In the genomic region with DNA sequence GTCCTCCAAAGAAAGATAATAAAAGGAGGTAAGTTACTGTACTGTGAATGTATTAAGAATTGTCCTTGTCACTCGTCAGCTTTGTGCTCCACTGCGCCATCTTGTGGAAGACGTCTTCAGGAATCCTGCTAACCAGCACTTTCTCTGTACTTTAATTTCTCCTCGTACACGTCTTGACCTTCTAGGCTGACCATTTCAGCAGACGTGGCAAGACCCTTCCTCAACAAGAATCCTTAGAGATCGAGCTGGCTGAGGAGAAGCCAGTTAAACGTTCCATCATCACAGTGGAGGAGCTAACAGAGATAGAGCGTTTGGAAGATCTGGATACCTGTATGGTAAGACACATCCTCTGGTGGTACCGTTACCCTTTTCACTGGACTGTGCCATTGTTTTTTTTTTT, we compare ENCODE assay signal across 8 cellular contexts.
DNase-seq lines count a peak whose midpoint lies in the region; ATAC-seq and TF ChIP-seq lines count a peak whose summit lies in the region.

No MANE protein-coding gene starts in this region.

- H3K4me1 ChIP-seq in Peyer's patch (no peaks in the 10 kb centered on the region), stomach (no peaks in the 10 kb centered on the region)

- no peaks in the 10 kb centered on the region for H3K36me3 Mint-ChIP-seq in activated T-cell treated with anti-CD3 and anti-CD28 coated beads, Interleukin-2, amount 50 U/mL, for 72 hours (ENCODE audit: insufficient read depth in 2 of 2)
- H3K36me3 Mint-ChIP-seq in neural crest cell (ENCODE audit: low read depth) = peaks cover 2% of the 10 kb centered on the region

- no peak overlapping the region for H3K4me3 ChIP-seq in Peyer's patch
- no peak overlapping the region for H3K4me3 ChIP-seq in fibroblast of mammary gland (ENCODE audit: control insufficient read depth, low read depth, low read length)
- H3K4me3 ChIP-seq in stomach = no peak overlapping the region

- H3K36me3 ChIP-seq in Peyer's patch (no peaks in the 10 kb centered on the region), stomach (peaks cover 0 to 4% (median 0%) of the 10 kb centered on the region in 4 donors)

- TF ChIP-seq POLR2A in Peyer's patch (IDR thresholded peaks at IDR 0.05) (no peak), stomach (IDR thresholded peaks at IDR 0.05) (no peak)

- peak; percentile 51 to 53 for ATAC-seq in activated T-cell treated with anti-CD3 and anti-CD28 coated beads, Interleukin-2, amount 50 U/mL, for 72 hours (replicated peaks in 1 of 2)
- ATAC-seq in HG03196 (IDR thresholded peaks at IDR 0.05; ENCODE audit: unreplicated experiment) = no peak

- no peak for TF ChIP-seq EP300 in stomach (IDR thresholded peaks at IDR 0.05)

- in situ Hi-C loops in KBM-7 (cut with MboI; ENCODE audit: low pct_unique_long_range_greater_than_20kb, low sequenced_read_pairs) = no loop called here

- H3K27me3 Mint-ChIP-seq in activated T-cell treated with anti-CD3 and anti-CD28 coated beads, Interleukin-2, amount 50 U/mL, for 72 hours (ENCODE audit: low read depth) = no peaks in the 10 kb centered on the region
- H3K27me3 Mint-ChIP-seq in neural crest cell (ENCODE audit: low read depth) = no peaks in the 10 kb centered on the region

- no peaks in the 10 kb centered on the region for H3K4me1 Mint-ChIP-seq in activated T-cell treated with anti-CD3 and anti-CD28 coated beads, Interleukin-2, amount 50 U/mL, for 72 hours (ENCODE audit: low read depth)
- H3K4me1 Mint-ChIP-seq in neural crest cell = peaks cover 4% of the 10 kb centered on the region

- intact Hi-C loops in stomach (cut with DNase I; ENCODE audit: low total_unique reads) = no loop called here

- H3K9me3 ChIP-seq in Peyer's patch (no peaks in the 10 kb centered on the region), stomach (no peaks in the 10 kb centered on the region)

- H3K9me3 Mint-ChIP-seq in activated T-cell treated with anti-CD3 and anti-CD28 coated beads, Interleukin-2, amount 50 U/mL, for 72 hours = no peaks in the 10 kb centered on the region
- no peaks in the 10 kb centered on the region for H3K9me3 Mint-ChIP-seq in neural crest cell

- TF ChIP-seq CTCF in Peyer's patch (IDR thresholded peaks at IDR 0.05) (peak; percentile 35 to 76 (median 69)), fibroblast of mammary gland (conservative IDR thresholded peaks at IDR 0.05; ENCODE audit: control insufficient read depth, insufficient read depth, low read depth, low read length) (peak; percentile 95), neural crest cell (conservative IDR thresholded peaks at IDR 0.05) (peak; percentile 90), stomach (IDR thresholded peaks at IDR 0.05) (peak in 5 of 7 experiments; percentile 31 to 69 (median 61))

- H3K27me3 ChIP-seq in Peyer's patch = no peaks in the 10 kb centered on the region
- H3K27me3 ChIP-seq in stomach = no peaks in the 10 kb centered on the region

- 20 to 27% (median 23%) methylated on average over 10 of the region's 10 CpGs for WGBS in stomach, 5 donors

- no peak overlapping the region for H3K4me3 Mint-ChIP-seq in activated T-cell treated with anti-CD3 and anti-CD28 coated beads, Interleukin-2, amount 50 U/mL, for 72 hours
- H3K4me3 Mint-ChIP-seq in neural crest cell = no peak overlapping the region

- peak; percentile 50 for DNase-seq in DMS53 treated with DMSO at 0.1 percent for 48 hours (lab: John Stamatoyannopoulos, UW; ENCODE audit: unreplicated experiment)
- peak; percentile 64 for DNase-seq in KBM-7
- DNase-seq in Peyer's patch = peak; percentile 73 to 92 (median 82)
- DNase-seq in activated T-cell treated with anti-CD3 and anti-CD28 coated beads, Interleukin-2, amount 50 U/mL, for 72 hours = peak; percentile 82
- DNase-seq in fibroblast of mammary gland (ENCODE audit: low read depth) = peak; percentile 80
- peak; percentile 90 for DNase-seq in neural crest cell (ENCODE audit: low read depth, low spot score)
- peak; percentile 82 for DNase-seq in stomach

- no peak overlapping the region for H3K27ac Mint-ChIP-seq in activated T-cell treated with anti-CD3 and anti-CD28 coated beads, Interleukin-2, amount 50 U/mL, for 72 hours
- no peak overlapping the region for H3K27ac Mint-ChIP-seq in neural crest cell (ENCODE audit: unreplicated experiment)

- no peak overlapping the region for H3K27ac ChIP-seq in Peyer's patch
- H3K27ac ChIP-seq in stomach = no peak overlapping the region
